Comparison of ENCODE assay signal across 8 cellular contexts in the genomic region with DNA sequence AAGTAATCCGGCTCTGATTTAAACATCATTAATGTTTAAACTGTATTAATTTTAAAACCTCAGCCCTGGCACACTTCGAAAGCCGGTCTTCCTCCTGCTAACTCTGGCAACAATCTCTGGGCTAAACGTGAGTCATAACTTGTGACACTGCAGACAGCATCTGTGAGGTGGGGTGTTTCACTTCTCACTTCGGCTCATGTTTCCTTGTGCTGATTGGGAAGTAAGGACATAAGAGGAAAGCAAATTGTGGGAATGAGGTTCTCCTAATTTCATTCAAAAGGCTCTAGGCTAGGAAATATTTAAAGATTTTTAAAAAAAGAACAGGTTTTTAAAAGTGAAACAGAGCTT.
A peak's percentile ranks its signal among the peaks of the same experiment; 100 is the strongest.
DNase-seq lines count a peak whose midpoint lies in the region; ATAC-seq lines count a peak whose summit lies in the region.

No MANE protein-coding gene starts in this region.

- no peaks in the 10 kb centered on the region for H3K9me3 Mint-ChIP-seq in stimulated activated naive CD8-positive, alpha-beta T cell treated with anti-CD3 and anti-CD28 coated beads, Interleukin-15, amount 100 ng/mL, for 72 hours

- H3K9ac ChIP-seq in adipocyte (ENCODE audit: low read length), result peak overlapping the region; percentile 64

- H3K27me3 ChIP-seq in adipocyte (replicated peaks; ENCODE audit: control insufficient read depth, insufficient read depth, low read length), result peaks cover 11% of the 10 kb centered on the region

- no peaks in the 10 kb centered on the region for H3K36me3 ChIP-seq in adipocyte (ENCODE audit: control insufficient read depth, insufficient read depth, low read length, severe bottlenecking)

- no peak overlapping the region for H3K27ac Mint-ChIP-seq in stimulated activated naive CD8-positive, alpha-beta T cell treated with anti-CD3 and anti-CD28 coated beads, Interleukin-15, amount 100 ng/mL, for 72 hours

- H3K4me1 ChIP-seq in adipocyte (ENCODE audit: control insufficient read depth, insufficient read depth, low read length), result peaks cover 27% of the 10 kb centered on the region

- DNase-seq in DMS 273 (lab: John Stamatoyannopoulos, UW; ENCODE audit: unreplicated experiment), result peak; percentile 95
- DNase-seq in adipocyte (ENCODE audit: low read depth), result peak; percentile 75
- peak; percentile 39 for DNase-seq in left kidney (ENCODE audit: low read depth, low spot score)
- DNase-seq in DMS153 (lab: John Stamatoyannopoulos, UW), result no peak
- no peak for DNase-seq in NCI-H774 (lab: John Stamatoyannopoulos, UW)
- DNase-seq in effector CD4-positive, alpha-beta T cell, result no peak
- DNase-seq in stimulated activated naive CD8-positive, alpha-beta T cell treated with anti-CD3 and anti-CD28 coated beads, Interleukin-15, amount 100 ng/mL, for 72 hours, result no peak

- ATAC-seq in HG03175 (IDR thresholded peaks at IDR 0.05; ENCODE audit: unreplicated experiment), result peak; percentile 58
- no peak for ATAC-seq in stimulated activated naive CD8-positive, alpha-beta T cell treated with anti-CD3 and anti-CD28 coated beads, Interleukin-15, amount 100 ng/mL, for 72 hours

- no peak overlapping the region for H3K4me3 Mint-ChIP-seq in stimulated activated naive CD8-positive, alpha-beta T cell treated with anti-CD3 and anti-CD28 coated beads, Interleukin-15, amount 100 ng/mL, for 72 hours

- H3K4me3 ChIP-seq in adipocyte (ENCODE audit: low read length), result no peak overlapping the region

- H3K9me3 ChIP-seq in adipocyte (ENCODE audit: control insufficient read depth, low read length), result peaks cover 7% of the 10 kb centered on the region

- no peaks in the 10 kb centered on the region for H3K27me3 Mint-ChIP-seq in stimulated activated naive CD8-positive, alpha-beta T cell treated with anti-CD3 and anti-CD28 coated beads, Interleukin-15, amount 100 ng/mL, for 72 hours

- H3K4me1 Mint-ChIP-seq in stimulated activated naive CD8-positive, alpha-beta T cell treated with anti-CD3 and anti-CD28 coated beads, Interleukin-15, amount 100 ng/mL, for 72 hours, result peaks cover 4% of the 10 kb centered on the region

Comparison
In these comparisons a context has a peak if more than half of its experiments do, and no peak if none do; other contexts are left out.
1. DNase-seq: peak in DMS 273 (single experiment), adipocyte (single experiment) and left kidney (single experiment); none in DMS153 (single experiment), NCI-H774 (single experiment), effector CD4-positive, alpha-beta T cell (single experiment) and stimulated activated naive CD8-positive, alpha-beta T cell treated with anti-CD3 and anti-CD28 coated beads, Interleukin-15, amount 100 ng/mL, for 72 hours (0 of 2).